15 cellular contexts compared by ENCODE assay signal in the genomic region with DNA sequence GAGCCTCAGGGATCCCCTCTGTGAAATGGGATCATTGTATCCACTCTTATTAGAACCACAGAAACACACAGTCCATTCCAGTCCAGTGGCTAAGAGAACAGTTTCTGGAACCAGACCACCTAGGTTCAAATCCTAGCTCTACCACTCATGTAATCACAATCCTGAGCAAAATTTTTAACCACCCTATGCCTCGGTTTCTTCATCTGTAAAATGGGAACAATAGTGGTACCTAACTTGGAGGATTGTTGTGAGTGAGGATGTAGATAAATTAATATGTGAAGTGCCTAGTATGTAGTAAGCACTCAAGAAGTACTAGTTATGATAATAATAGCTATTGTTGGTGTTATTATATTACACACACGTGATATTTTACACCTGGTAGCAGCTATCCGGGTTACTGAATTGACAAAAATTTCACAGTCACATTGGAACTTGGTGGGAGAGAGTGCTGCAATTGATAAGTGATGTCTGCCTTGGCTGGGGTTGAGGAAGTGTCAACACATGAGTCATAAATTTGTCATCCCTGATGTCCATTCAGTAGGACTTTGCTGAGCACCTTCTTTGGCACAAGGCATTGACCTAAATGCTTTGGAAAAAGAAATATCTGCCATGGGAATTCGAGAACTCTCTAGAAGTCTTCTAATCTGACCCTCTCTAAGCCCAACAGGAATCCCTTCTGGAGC.
DNase-seq lines count a peak whose midpoint lies in the region; ATAC-seq, FAIRE-seq and TF ChIP-seq lines count a peak whose summit lies in the region.
"Had no signal": no experiment of that assay in that cellular context is flagged by ENCODE, and none has a peak within 500 bp of the region (broad histone marks: within the 10 kb centered on the region; RNA-seq: fewer than 3 reads in every experiment).

No MANE protein-coding gene starts in this region.

- no peak for DNase-seq in AG04450 (ENCODE audit: low read depth, low spot score)
- peak; percentile 33 for DNase-seq in HTR-8/SVneo (ENCODE audit: insufficient read length, low spot score)
- no peak for DNase-seq in activated T-helper 1 cell treated with anti-CD3 and anti-CD28 coated beads, Interleukin-12 subunit alpha, Interleukin-12 subunit beta, Interleukin-2, Interleukin-4 antibody, amounts not matched to agents 30 ng/mL and 10 ng/mL and 1 ng/mL, durations not matched to agents 14 hours and 24 hours and 36 hours (ENCODE audit: low spot score)
- DNase-seq in iris pigment epithelial cell (ENCODE audit: low read depth) = peak; percentile 65
- no peak for DNase-seq in GM19239 (ENCODE audit: insufficient read length, low spot score)
- no peak for DNase-seq in glutamatergic neuron
- DNase-seq: activated gamma-delta T cell; CD4-positive, alpha-beta T cell; NCI-H510A treated with DMSO at 0.1 percent for 48 hours had no signal

- intact Hi-C loops in activated T-helper 1 cell treated with anti-CD3 and anti-CD28 coated beads, Interleukin-12 subunit alpha, Interleukin-12 subunit beta, Interleukin-2, Interleukin-4 antibody, amounts not matched to agents 30 ng/mL and 10 ng/mL and 1 ng/mL, durations not matched to agents 14 hours and 24 hours and 36 hours (cut with micrococcal nuclease) = no loop called here

- no peak overlapping the region for H3K4me3 ChIP-seq in AG04450 (ENCODE audit: low read depth, low read length)
- H3K4me3 ChIP-seq: HAP-1 had no signal

- TF ChIP-seq CTCF in AG04450 (IDR thresholded peaks at IDR 0.05; ENCODE audit: low read depth, low read length) (no peak), glutamatergic neuron (IDR thresholded peaks at IDR 0.05; ENCODE audit: partially characterized antibody, unreplicated experiment) (no peak)

- CTCF ChIA-PET in AG04450 (lab: Charles Lee) = interaction anchor here (0.9 kb wide), 1 partner anchor 115 kb away, joined by 3 read pairs; no protein-coding TSS in a partner anchor

- H3K4me3 Mint-ChIP-seq in activated T-helper 1 cell treated with anti-CD3 and anti-CD28 coated beads, Interleukin-12 subunit alpha, Interleukin-12 subunit beta, Interleukin-2, Interleukin-4 antibody, amounts not matched to agents 30 ng/mL and 10 ng/mL and 1 ng/mL, durations not matched to agents 14 hours and 24 hours and 36 hours = no peak overlapping the region
- no peak overlapping the region for H3K4me3 Mint-ChIP-seq in glutamatergic neuron (ENCODE audit: unreplicated experiment)
- H3K4me3 Mint-ChIP-seq: CD4-positive, alpha-beta T cell; mesothelial cell of epicardium had no signal

- no peaks in the 10 kb centered on the region for H3K9me3 Mint-ChIP-seq in activated T-helper 1 cell treated with anti-CD3 and anti-CD28 coated beads, Interleukin-12 subunit alpha, Interleukin-12 subunit beta, Interleukin-2, Interleukin-4 antibody, amounts not matched to agents 30 ng/mL and 10 ng/mL and 1 ng/mL, durations not matched to agents 14 hours and 24 hours and 36 hours
- H3K9me3 Mint-ChIP-seq in glutamatergic neuron (ENCODE audit: unreplicated experiment) = peaks cover 8% of the 10 kb centered on the region
- H3K9me3 Mint-ChIP-seq: CD4-positive, alpha-beta T cell; mesothelial cell of epicardium had no signal

- H3K27me3 ChIP-seq in AG04450 (ENCODE audit: control insufficient read depth, insufficient read depth, low read length) = no peaks in the 10 kb centered on the region

- FAIRE-seq in HTR-8/SVneo (lab: Jason Lieb, UNC) = no peak
- FAIRE-seq in GM19239 (lab: Jason Lieb, UNC) = no peak
- FAIRE-seq: TTC549 had no signal

- ATAC-seq in HG02970 (IDR thresholded peaks at IDR 0.05; ENCODE audit: low FRiP score, unreplicated experiment) = no peak
- no peak for ATAC-seq in GM19452 (IDR thresholded peaks at IDR 0.05; ENCODE audit: unreplicated experiment)

- H3K27ac ChIP-seq in AG04450 (ENCODE audit: low read depth, low read length) = peak overlapping the region; percentile 68
- H3K27ac ChIP-seq: HL-60 had no signal

- no peaks in the 10 kb centered on the region for H3K27me3 Mint-ChIP-seq in activated T-helper 1 cell treated with anti-CD3 and anti-CD28 coated beads, Interleukin-12 subunit alpha, Interleukin-12 subunit beta, Interleukin-2, Interleukin-4 antibody, amounts not matched to agents 30 ng/mL and 10 ng/mL and 1 ng/mL, durations not matched to agents 14 hours and 24 hours and 36 hours (ENCODE audit: insufficient read depth)
- peaks cover 1% of the 10 kb centered on the region for H3K27me3 Mint-ChIP-seq in glutamatergic neuron (ENCODE audit: unreplicated experiment)
- H3K27me3 Mint-ChIP-seq: CD4-positive, alpha-beta T cell had no signal

- POLR2A ChIA-PET in AG04450 (lab: Yijun Ruan, JAX) = no interaction called here

- H3K4me1 Mint-ChIP-seq in activated T-helper 1 cell treated with anti-CD3 and anti-CD28 coated beads, Interleukin-12 subunit alpha, Interleukin-12 subunit beta, Interleukin-2, Interleukin-4 antibody, amounts not matched to agents 30 ng/mL and 10 ng/mL and 1 ng/mL, durations not matched to agents 14 hours and 24 hours and 36 hours (ENCODE audit: low read depth) = no peaks in the 10 kb centered on the region
- peaks cover 15% of the 10 kb centered on the region for H3K4me1 Mint-ChIP-seq in glutamatergic neuron (ENCODE audit: low read depth, unreplicated experiment)

- H3K36me3 Mint-ChIP-seq in activated T-helper 1 cell treated with anti-CD3 and anti-CD28 coated beads, Interleukin-12 subunit alpha, Interleukin-12 subunit beta, Interleukin-2, Interleukin-4 antibody, amounts not matched to agents 30 ng/mL and 10 ng/mL and 1 ng/mL, durations not matched to agents 14 hours and 24 hours and 36 hours (ENCODE audit: low read depth) = no peaks in the 10 kb centered on the region
- no peaks in the 10 kb centered on the region for H3K36me3 Mint-ChIP-seq in glutamatergic neuron (ENCODE audit: unreplicated experiment)

- no peaks in the 10 kb centered on the region; the same call in 1 of the 2 replicates for H3K9me3 ChIP-seq in AG04450 (ENCODE audit: control insufficient read depth, insufficient read depth, low read length)
- H3K9me3 ChIP-seq: HAP-1 had no signal

- H3K27ac Mint-ChIP-seq in activated T-helper 1 cell treated with anti-CD3 and anti-CD28 coated beads, Interleukin-12 subunit alpha, Interleukin-12 subunit beta, Interleukin-2, Interleukin-4 antibody, amounts not matched to agents 30 ng/mL and 10 ng/mL and 1 ng/mL, durations not matched to agents 14 hours and 24 hours and 36 hours = peak overlapping the region; percentile 44
- H3K27ac Mint-ChIP-seq in glutamatergic neuron (ENCODE audit: unreplicated experiment) = no peak overlapping the region
- H3K27ac Mint-ChIP-seq: CD4-positive, alpha-beta T cell; mesothelial cell of epicardium had no signal

Comparison
In these comparisons a context has a peak if more than half of its experiments do, and no peak if none do; other contexts are left out.
1. DNase-seq: peak in HTR-8/SVneo (single experiment) and iris pigment epithelial cell (single experiment); none in AG04450 (single experiment), activated T-helper 1 cell treated with anti-CD3 and anti-CD28 coated beads, Interleukin-12 subunit alpha, Interleukin-12 subunit beta, Interleukin-2, Interleukin-4 antibody, amounts not matched to agents 30 ng/mL and 10 ng/mL and 1 ng/mL, durations not matched to agents 14 hours and 24 hours and 36 hours (single experiment), GM19239 (single experiment) and glutamatergic neuron (single experiment).